Comparison of ENCODE assay signal across 13 cellular contexts in the genomic region with DNA sequence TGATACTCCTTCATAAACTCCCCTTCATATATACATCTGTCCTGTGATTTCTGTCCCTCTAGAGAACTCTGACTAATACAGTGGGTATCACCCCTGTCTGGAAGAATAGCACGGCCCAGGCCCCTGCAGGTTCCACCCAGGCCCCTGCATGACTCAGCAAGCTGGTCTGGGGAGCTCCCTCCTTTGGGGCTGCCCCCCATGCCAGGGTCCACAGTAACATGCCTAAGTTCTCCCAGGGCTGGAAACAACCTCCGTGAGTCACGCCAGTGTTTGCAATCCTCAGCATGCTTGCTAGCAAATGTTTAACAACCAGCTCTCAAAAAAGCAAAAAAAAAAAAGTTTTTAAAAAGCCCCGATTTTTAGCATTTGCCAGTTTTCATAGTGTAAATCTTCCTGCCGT.
DNase-seq lines count a peak whose midpoint lies in the region; ATAC-seq and TF ChIP-seq lines count a peak whose summit lies in the region.
"Had no signal": no experiment of that assay in that cellular context is flagged by ENCODE, and none has a peak within 500 bp of the region (broad histone marks: within the 10 kb centered on the region; RNA-seq: fewer than 3 reads in every experiment).

No MANE protein-coding gene starts in this region.

- no peak overlapping the region for H2BK12ac ChIP-seq in neuronal stem cell (ENCODE audit: low read length)

- intact Hi-C loops in PC-9 (cut with micrococcal nuclease; ENCODE audit: unreplicated experiment) = no loop called here

- no TSS peak for BruUV-seq in PC-9 (replicated peaks; lab: Mats Ljungman, UMichigan)

- H2BK5ac ChIP-seq in neuronal stem cell (ENCODE audit: low read length) = no peak overlapping the region

- POLR2A ChIA-PET in PC-9 (lab: Charles Lee; ENCODE audit: unreplicated experiment) = no interaction called here

- H3K79me2 ChIP-seq in PC-9 (ENCODE audit: low read depth) = no peaks in the 10 kb centered on the region

- H4K20me1 ChIP-seq in PC-9 (ENCODE audit: insufficient read depth) = no peaks in the 10 kb centered on the region

- no peak overlapping the region for H3K23ac ChIP-seq in neuronal stem cell (ENCODE audit: low read depth, low read length, poor library complexity)

- H3K27me3 ChIP-seq in neuronal stem cell (ENCODE audit: control insufficient read depth in 3 of 3, insufficient read depth in 3 of 3, low read depth in 1 of 3, low read length in 3 of 3) (peaks cover 0 to 2% (median 0%) of the 10 kb centered on the region in 3 experiments), PC-9 (ENCODE audit: insufficient read depth, low read depth) (peaks cover 89% of the 10 kb centered on the region)

- no peak overlapping the region for H2AK5ac ChIP-seq in neuronal stem cell (ENCODE audit: low read depth, low read length)

- H3K4me3 ChIP-seq in epithelial cell of esophagus (ENCODE audit: low read length) (no peak overlapping the region), neuronal stem cell (ENCODE audit: low read length in 2 of 2) (no peak overlapping the region), PC-9 (no peak overlapping the region)
- H3K4me3 ChIP-seq: sigmoid colon had no signal

- peak overlapping the region; percentile 49 for H3K18ac ChIP-seq in neuronal stem cell (ENCODE audit: low read length)

- no peak overlapping the region for H4K8ac ChIP-seq in neuronal stem cell (ENCODE audit: low read depth, low read length)

- no peak overlapping the region for H4K91ac ChIP-seq in neuronal stem cell (ENCODE audit: low read depth, low read length, poor library complexity)

- H3K9me2 ChIP-seq in PC-9 (ENCODE audit: insufficient read depth) = no peaks in the 10 kb centered on the region

- H3K4me2 ChIP-seq in neuronal stem cell (ENCODE audit: insufficient read depth, low read length, poor library complexity, severe bottlenecking) = no peak overlapping the region
- no peak overlapping the region for H3K4me2 ChIP-seq in PC-9

- TF ChIP-seq CTCF in epithelial cell of esophagus (IDR thresholded peaks at IDR 0.05; ENCODE audit: insufficient read depth, low read depth, low read length, missing control alignments) = no peak
- no peak for TF ChIP-seq CTCF in PC-9 (conservative IDR thresholded peaks at IDR 0.05)

- no peak overlapping the region for H2BK120ac ChIP-seq in neuronal stem cell (ENCODE audit: low read depth, low read length)

- WGBS in neuronal stem cell (ENCODE audit: extremely low coverage in 2 of 2, insufficient read length in 2 of 2, insufficient replicate concordance in 1 of 2), 2 donors = no CpG with 5 or more reads among the region's 5 CpGs

- no peak overlapping the region for H3K27ac ChIP-seq in neuronal stem cell (replicated peaks; ENCODE audit: low read length)
- H3K27ac ChIP-seq in PC-9 = no peak overlapping the region
- H3K27ac ChIP-seq: sigmoid colon had no signal

- ATAC-seq in HG03139 (IDR thresholded peaks at IDR 0.05; ENCODE audit: unreplicated experiment) (no peak), GM19397 (IDR thresholded peaks at IDR 0.05; ENCODE audit: unreplicated experiment) (no peak)

- H3K4me1 ChIP-seq in neuronal stem cell (ENCODE audit: control insufficient read depth in 2 of 2, insufficient read depth in 1 of 2, low read depth in 1 of 2, low read length in 2 of 2) = peaks cover 0 to 3% of the 10 kb centered on the region in 2 donors
- no peaks in the 10 kb centered on the region for H3K4me1 ChIP-seq in PC-9 (replicated peaks; ENCODE audit: insufficient read depth)
- H3K4me1 ChIP-seq: sigmoid colon had no signal

- CTCF ChIA-PET in PC-9 (lab: Charles Lee) = no interaction called here

- H2AFZ ChIP-seq in neuronal stem cell (ENCODE audit: low read length) = no peak overlapping the region
- no peak overlapping the region for H2AFZ ChIP-seq in PC-9

- no peak overlapping the region for H3K14ac ChIP-seq in neuronal stem cell (ENCODE audit: low read length)

- DNase-seq in AG20443 (ENCODE audit: low spot score) = peak; percentile 39
- DNase-seq in M059J (ENCODE audit: low read depth) = peak; percentile 67
- peak; percentile 13 for DNase-seq in epithelial cell of esophagus (ENCODE audit: low read depth)
- DNase-seq in neuronal stem cell (ENCODE audit: low spot score) = no peak
- DNase-seq in medulla oblongata (ENCODE audit: extremely low spot score) = no peak
- DNase-seq in PC-9 = no peak
- DNase-seq: activated B cell treated with CpG ODN at 0.5 μM for 24 hours; CD4-positive, CD25-positive, alpha-beta regulatory T cell; NCI-H187 treated with DMSO at 0.1 percent for 48 hours; NCI-H524 treated with DMSO at 0.1 percent for 48 hours; sigmoid colon had no signal

- no peaks in the 10 kb centered on the region for H3K9me3 ChIP-seq in neuronal stem cell (replicated peaks in 1 of 2; ENCODE audit: control insufficient read depth in 2 of 2, insufficient read depth in 1 of 2, low read depth in 1 of 2, low read length in 2 of 2)
- no peaks in the 10 kb centered on the region for H3K9me3 ChIP-seq in PC-9 (ENCODE audit: insufficient read depth, low read depth)
- H3K9me3 ChIP-seq: sigmoid colon had no signal

- no peaks in the 10 kb centered on the region for H3K79me1 ChIP-seq in neuronal stem cell (ENCODE audit: low read depth, low read length)

- no peak overlapping the region for H3K4ac ChIP-seq in neuronal stem cell (ENCODE audit: low read length)

- H3K9ac ChIP-seq in neuronal stem cell (ENCODE audit: low read depth, low read length, poor library complexity) = no peak overlapping the region

- H3K36me3 ChIP-seq in neuronal stem cell (replicated peaks in 1 of 2; ENCODE audit: control insufficient read depth in 2 of 2, insufficient read depth in 2 of 2, low read length in 2 of 2) (no peaks in the 10 kb centered on the region), PC-9 (ENCODE audit: low read depth) (no peaks in the 10 kb centered on the region)
- H3K36me3 ChIP-seq: sigmoid colon had no signal

- no peaks in the 10 kb centered on the region for H3F3A ChIP-seq in PC-9 (ENCODE audit: insufficient read depth, low read depth)

- H2BK15ac ChIP-seq in neuronal stem cell (ENCODE audit: low read length) = no peak overlapping the region

Comparison
In these comparisons a context has a peak if more than half of its experiments do, and no peak if none do; other contexts are left out.
1. DNase-seq: peak in AG20443 (single experiment), M059J (single experiment) and epithelial cell of esophagus (single experiment); none in neuronal stem cell (single experiment), medulla oblongata (single experiment) and PC-9 (0 of 2).